In the genomic region with DNA sequence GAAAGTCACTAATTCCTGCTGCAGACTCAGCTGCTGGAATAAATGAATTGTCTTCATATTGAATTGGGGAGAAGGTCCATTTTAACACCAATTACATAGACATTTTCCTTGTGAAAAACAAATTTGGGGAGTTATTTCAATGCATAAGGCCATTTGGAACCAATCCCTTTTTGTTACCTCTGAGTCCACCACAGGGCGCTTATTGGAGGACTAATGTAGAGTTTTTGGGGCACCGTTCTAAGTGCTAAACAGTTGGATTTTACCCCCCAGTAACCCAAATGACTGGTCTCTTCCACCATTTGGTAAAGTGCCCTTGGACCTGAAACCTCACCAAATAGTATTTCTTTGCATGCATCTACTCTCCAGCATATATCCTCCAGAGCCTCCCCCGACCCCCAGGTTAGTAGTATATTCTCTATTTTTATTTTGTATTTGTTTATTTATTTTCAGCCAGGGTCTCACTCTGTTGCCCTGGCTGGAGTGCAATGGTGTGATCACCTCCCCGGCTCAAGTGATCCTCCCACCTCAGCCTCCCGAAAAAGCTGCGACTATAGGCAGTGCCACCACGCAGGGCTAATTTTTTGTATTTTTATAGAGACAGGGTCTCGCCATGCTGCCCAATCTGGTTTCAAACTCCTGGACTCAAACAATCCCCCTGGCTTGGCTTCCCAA, we compare ENCODE assay signal across 11 cellular contexts. TPM values are rescaled to one million over a fixed set of nuclear protein-coding genes. Genes with fewer than 3 reads are reported as not detected.
DNase-seq lines count a peak whose midpoint lies in the region; ATAC-seq and TF ChIP-seq lines count a peak whose summit lies in the region.
"Had no signal": no experiment of that assay in that cellular context is flagged by ENCODE, and none has a peak within 500 bp of the region (broad histone marks: within the 10 kb centered on the region; RNA-seq: fewer than 3 reads in every experiment).

No MANE protein-coding gene starts in this region.

- intact Hi-C loops in activated T-helper 2 cell treated with anti-CD3 and anti-CD28 coated beads, Interferon-gamma antibody, Interleukin-2, Interleukin-4, amounts not matched to agents 10 μg/mL and 5 μg/mL and 100 μg/mL, durations not matched to agents 14 hours and 24 hours and 36 hours (cut with micrococcal nuclease), result loop anchor here (1.0 to 10.0 kb wide), 6 partner anchors 37 to 448 kb away; a partner anchor contains a TSS
- intact Hi-C loops in right lobe of liver (cut with DNase I) (no loop called here), transverse colon (cut with DNase I; ENCODE audit: low total_unique reads) (no loop called here)

- TF ChIP-seq POLR2A in right lobe of liver (IDR thresholded peaks at IDR 0.05) (no peak), transverse colon (IDR thresholded peaks at IDR 0.05) (no peak)

- no peaks in the 10 kb centered on the region for H3K9me3 ChIP-seq in right lobe of liver
- H3K9me3 ChIP-seq in transverse colon, result no peaks in the 10 kb centered on the region

- peaks cover 0 to 75% (median 29%) of the 10 kb centered on the region in 4 donors for H3K4me1 ChIP-seq in right lobe of liver
- peaks cover 33 to 80% (median 53%) of the 10 kb centered on the region in 4 donors for H3K4me1 ChIP-seq in transverse colon

- H3K27ac Mint-ChIP-seq in activated naive CD4-positive, alpha-beta T cell treated with anti-CD3 and anti-CD28 coated beads, Interleukin-2, amount 10 ng/mL, durations not matched to agents 7 days and 5 days, result no peak overlapping the region
- no peak overlapping the region for H3K27ac Mint-ChIP-seq in activated T-helper 2 cell treated with anti-CD3 and anti-CD28 coated beads, Interferon-gamma antibody, Interleukin-2, Interleukin-4, amounts not matched to agents 10 μg/mL and 5 μg/mL and 100 μg/mL, durations not matched to agents 14 hours and 24 hours and 36 hours

- no peak for TF ChIP-seq CTCF in right lobe of liver (IDR thresholded peaks at IDR 0.05)
- no peak for TF ChIP-seq CTCF in transverse colon (IDR thresholded peaks at IDR 0.05)

- CTCF ChIA-PET in activated naive CD4-positive, alpha-beta T cell treated with anti-CD3 and anti-CD28 coated beads, Interleukin-2, amount 10 ng/mL, durations not matched to agents 7 days and 5 days (lab: Charles Lee), result interaction anchor here (0.6 to 1.6 kb wide), 2 partner anchors 15 to 16 kb away, joined by 3 read pairs; no protein-coding TSS in a partner anchor

- H3K27me3 Mint-ChIP-seq in activated naive CD4-positive, alpha-beta T cell treated with anti-CD3 and anti-CD28 coated beads, Interleukin-2, amount 10 ng/mL, durations not matched to agents 7 days and 5 days, result no peaks in the 10 kb centered on the region
- no peaks in the 10 kb centered on the region for H3K27me3 Mint-ChIP-seq in activated T-helper 2 cell treated with anti-CD3 and anti-CD28 coated beads, Interferon-gamma antibody, Interleukin-2, Interleukin-4, amounts not matched to agents 10 μg/mL and 5 μg/mL and 100 μg/mL, durations not matched to agents 14 hours and 24 hours and 36 hours (ENCODE audit: low read depth)

- H3K36me3 Mint-ChIP-seq in activated naive CD4-positive, alpha-beta T cell treated with anti-CD3 and anti-CD28 coated beads, Interleukin-2, amount 10 ng/mL, durations not matched to agents 7 days and 5 days, result peaks cover 18% of the 10 kb centered on the region
- H3K36me3 Mint-ChIP-seq in activated T-helper 2 cell treated with anti-CD3 and anti-CD28 coated beads, Interferon-gamma antibody, Interleukin-2, Interleukin-4, amounts not matched to agents 10 μg/mL and 5 μg/mL and 100 μg/mL, durations not matched to agents 14 hours and 24 hours and 36 hours (ENCODE audit: low read depth), result peaks cover 7% of the 10 kb centered on the region

- DNase-seq in activated naive CD4-positive, alpha-beta T cell treated with anti-CD3 and anti-CD28 coated beads, Interleukin-2, amount 10 ng/mL, durations not matched to agents 7 days and 5 days, result no peak
- no peak for DNase-seq in activated naive CD4-positive, alpha-beta T cell treated with Interleukin-2 at 50 U/mL for 16 hours
- DNase-seq in activated T-helper 2 cell treated with anti-CD3 and anti-CD28 coated beads, Interferon-gamma antibody, Interleukin-2, Interleukin-4, amounts not matched to agents 10 μg/mL and 5 μg/mL and 100 μg/mL, durations not matched to agents 14 hours and 24 hours and 36 hours (ENCODE audit: low spot score), result no peak
- DNase-seq in right lobe of liver (no peak), transverse colon (no peak), activated gamma-delta T cell treated with Interleukin-2 at 50 U/mL for 16 hours (no peak), midbrain (lab: John Stamatoyannopoulos, UW) (no peak)
- no peak for DNase-seq in stimulated activated naive CD4-positive, alpha-beta T cell treated with Interleukin-2 at 50 U/mL for 16 hours (lab: John Stamatoyannopoulos, UW)
- DNase-seq: GOT3 had no signal

- H3K4me3 ChIP-seq in right lobe of liver (peak overlapping the region in 2 of 3 donors; percentile 71 to 73), transverse colon (no peak overlapping the region)

- H3K36me3 ChIP-seq in right lobe of liver (no peaks in the 10 kb centered on the region), transverse colon (no peaks in the 10 kb centered on the region)

- WGBS in right lobe of liver (ENCODE audit: insufficient coverage, low coverage, low lambda C conversion rate, missing lambda C conversion rate), result 85% methylated on average over 6 of the region's 8 CpGs
- WGBS in transverse colon (ENCODE audit: low coverage in 1 of 2), 2 donors, result 92 to 94% methylated on average over 3 to 8 of the region's 8 CpGs

- ATAC-seq in right lobe of liver, result no peak

- no peak for TF ChIP-seq EP300 in transverse colon (IDR thresholded peaks at IDR 0.05; ENCODE audit: low read depth)

- H3K27me3 ChIP-seq in right lobe of liver (no peaks in the 10 kb centered on the region), transverse colon (no peaks in the 10 kb centered on the region)

- H3K27ac ChIP-seq in right lobe of liver (peak overlapping the region in 1 of 3 donors; percentile 89), transverse colon (peak overlapping the region in 3 of 4 donors; percentile 92 to 96 (median 93))

- in situ Hi-C loops in transverse colon (cut with MboI; ENCODE audit: low pct_ligation_motif_present in 1 of 4, low pct_unique_long_range_greater_than_20kb in 1 of 4, low sequenced_read_pairs in 3 of 4), result loop anchor here in 1 of 4 donors (10.0 kb wide), 1 partner anchor 145 kb away; a partner anchor contains a TSS

- H3K9me3 Mint-ChIP-seq in activated naive CD4-positive, alpha-beta T cell treated with anti-CD3 and anti-CD28 coated beads, Interleukin-2, amount 10 ng/mL, durations not matched to agents 7 days and 5 days, result no peaks in the 10 kb centered on the region
- no peaks in the 10 kb centered on the region for H3K9me3 Mint-ChIP-seq in activated T-helper 2 cell treated with anti-CD3 and anti-CD28 coated beads, Interferon-gamma antibody, Interleukin-2, Interleukin-4, amounts not matched to agents 10 μg/mL and 5 μg/mL and 100 μg/mL, durations not matched to agents 14 hours and 24 hours and 36 hours
- H3K9me3 Mint-ChIP-seq: CD14-positive monocyte had no signal

- peak overlapping the region; percentile 96 for H3K4me3 Mint-ChIP-seq in activated naive CD4-positive, alpha-beta T cell treated with anti-CD3 and anti-CD28 coated beads, Interleukin-2, amount 10 ng/mL, durations not matched to agents 7 days and 5 days
- H3K4me3 Mint-ChIP-seq in activated T-helper 2 cell treated with anti-CD3 and anti-CD28 coated beads, Interferon-gamma antibody, Interleukin-2, Interleukin-4, amounts not matched to agents 10 μg/mL and 5 μg/mL and 100 μg/mL, durations not matched to agents 14 hours and 24 hours and 36 hours (ENCODE audit: low read depth), result peak overlapping the region; percentile 98

- peaks cover 74% of the 10 kb centered on the region for H3K4me1 Mint-ChIP-seq in activated naive CD4-positive, alpha-beta T cell treated with anti-CD3 and anti-CD28 coated beads, Interleukin-2, amount 10 ng/mL, durations not matched to agents 7 days and 5 days
- peaks cover 42% of the 10 kb centered on the region for H3K4me1 Mint-ChIP-seq in activated T-helper 2 cell treated with anti-CD3 and anti-CD28 coated beads, Interferon-gamma antibody, Interleukin-2, Interleukin-4, amounts not matched to agents 10 μg/mL and 5 μg/mL and 100 μg/mL, durations not matched to agents 14 hours and 24 hours and 36 hours (ENCODE audit: low read depth)

RNA-seq across cellular contexts. Expression of a gene that starts 1.6 kb away (rescaled TPM):
- 15.1 and 15.5 TPM in 2 replicates for total RNA-seq in activated T-helper 2 cell treated with anti-CD3 and anti-CD28 coated beads, Interferon-gamma antibody, Interleukin-2, Interleukin-4, amounts not matched to agents 10 μg/mL and 5 μg/mL and 100 μg/mL, durations not matched to agents 14 hours and 24 hours and 36 hours
- total RNA-seq in right lobe of liver, result 10 to 100 TPM in 4 of 6 experiments, 1 to 10 TPM in 2; 4.7 to 12.0 (median 10.1) TPM
- 10 to 100 TPM in 3 of 4 donors, 1 to 10 TPM in 1; 9.0 to 80.4 (median 26.8) TPM for total RNA-seq in transverse colon

RNA-seq across cellular contexts. Expression of a gene that starts 3.1 kb away (rescaled TPM):
- 16.2 and 16.8 TPM in 2 replicates for total RNA-seq in activated T-helper 2 cell treated with anti-CD3 and anti-CD28 coated beads, Interferon-gamma antibody, Interleukin-2, Interleukin-4, amounts not matched to agents 10 μg/mL and 5 μg/mL and 100 μg/mL, durations not matched to agents 14 hours and 24 hours and 36 hours
- total RNA-seq in right lobe of liver (10 to 100 TPM; 10.1 to 19.7 (median 15.4) TPM), transverse colon (10 to 100 TPM; 27.7 to 66.2 (median 54.8) TPM)

RNA-seq across cellular contexts. Expression of a gene that starts 26.6 kb away (rescaled TPM):
- total RNA-seq in activated T-helper 2 cell treated with anti-CD3 and anti-CD28 coated beads, Interferon-gamma antibody, Interleukin-2, Interleukin-4, amounts not matched to agents 10 μg/mL and 5 μg/mL and 100 μg/mL, durations not matched to agents 14 hours and 24 hours and 36 hours, result 1.5 TPM in 2 replicates
- total RNA-seq in right lobe of liver (under 1 TPM in 5 of 6 experiments, not detected in 1; 0.12 to 0.76 (median 0.42) TPM), transverse colon (1 to 10 TPM in 2 of 4 donors, under 1 TPM in 1, not detected in 1; 0.68 to 10.0 (median 2.5) TPM)

RNA-seq across cellular contexts. Expression of a gene that starts 27.7 kb away (rescaled TPM):
- 0.32 TPM in 1 of 2 replicates, not detected in the other for total RNA-seq in activated T-helper 2 cell treated with anti-CD3 and anti-CD28 coated beads, Interferon-gamma antibody, Interleukin-2, Interleukin-4, amounts not matched to agents 10 μg/mL and 5 μg/mL and 100 μg/mL, durations not matched to agents 14 hours and 24 hours and 36 hours
- total RNA-seq in right lobe of liver (10 to 100 TPM in 5 of 6 experiments, 1 to 10 TPM in 1; 9.9 to 18.5 (median 15.1) TPM), transverse colon (under 1 TPM in 1 of 4 donors, not detected in 3; 0.32 TPM)
- total RNA-seq: lung microvascular endothelial cell had no signal

RNA-seq across cellular contexts. Expression of a gene that starts 35.2 kb away (rescaled TPM):
- 176 and 196 TPM in 2 replicates for total RNA-seq in activated T-helper 2 cell treated with anti-CD3 and anti-CD28 coated beads, Interferon-gamma antibody, Interleukin-2, Interleukin-4, amounts not matched to agents 10 μg/mL and 5 μg/mL and 100 μg/mL, durations not matched to agents 14 hours and 24 hours and 36 hours
- total RNA-seq in right lobe of liver, result 100 to 1,000 TPM; 298 to 572 (median 459) TPM
- total RNA-seq in transverse colon, result 100 to 1,000 TPM in 2 of 4 donors, 10 to 100 TPM in 2; 35.2 to 142 (median 101) TPM

Comparison
In these comparisons a context has a peak if more than half of its experiments do, and no peak if none do; other contexts are left out.
1. H3K4me3 ChIP-seq: peak in right lobe of liver (2 of 3); none in transverse colon (0 of 4).